In genomic region chr10:94137747-94138146, GRCh38 we compare ENCODE assay signal across 32 cellular contexts.
"Had no signal": no experiment of that assay in that cellular context is flagged by ENCODE, and none has a peak within 500 bp of the region (broad histone marks: within the 10 kb centered on the region; RNA-seq: fewer than 3 reads in every experiment).

No MANE protein-coding gene starts in this region.

- H3K4me3 ChIP-seq: breast epithelium, gastrocnemius medialis, ovary, prostate gland, thyroid gland, upper lobe of right lung had no signal

- H3K9me3 Mint-ChIP-seq: activated naive CD4-positive, alpha-beta T cell treated with anti-CD3 and anti-CD28 coated beads, Interleukin-2, amount 50 U/mL, for 24 hours; activated naive CD8-positive, alpha-beta T cell treated with anti-CD3 and anti-CD28 coated beads, Interleukin-2, amount 50 U/mL, for 24 hours; activated T-helper 1 cell treated with anti-CD3 and anti-CD28 coated beads, Interleukin-12 subunit alpha, Interleukin-12 subunit beta, Interleukin-2, Interleukin-4 antibody, amounts not matched to agents 30 ng/mL and 10 ng/mL and 1 ng/mL, durations not matched to agents 14 hours and 24 hours and 36 hours; nephron progenitor cell; stimulated activated memory B cell treated with anti-CD40 and anti-IgM and Interleukin-4, amounts not matched to agents 10 μg/mL and 1 μg/mL and 100 μg/mL, for 72 hours; stimulated activated naive CD8-positive, alpha-beta T cell treated with anti-CD3 and anti-CD28 coated beads, Interleukin-15, amount 100 ng/mL, for 72 hours had no signal

- H3K4me3 Mint-ChIP-seq: activated naive CD4-positive, alpha-beta T cell treated with anti-CD3 and anti-CD28 coated beads, Interleukin-2, amount 50 U/mL, for 24 hours; activated naive CD8-positive, alpha-beta T cell treated with anti-CD3 and anti-CD28 coated beads, Interleukin-2, amount 50 U/mL, for 24 hours; activated T-helper 1 cell treated with anti-CD3 and anti-CD28 coated beads, Interleukin-12 subunit alpha, Interleukin-12 subunit beta, Interleukin-2, Interleukin-4 antibody, amounts not matched to agents 30 ng/mL and 10 ng/mL and 1 ng/mL, durations not matched to agents 14 hours and 24 hours and 36 hours; naive B cell; nephron progenitor cell; stimulated activated memory B cell treated with anti-CD40 and anti-IgM and Interleukin-4, amounts not matched to agents 10 μg/mL and 1 μg/mL and 100 μg/mL, for 72 hours; stimulated activated naive CD8-positive, alpha-beta T cell treated with anti-CD3 and anti-CD28 coated beads, Interleukin-15, amount 100 ng/mL, for 72 hours had no signal

- H3K36me3 ChIP-seq: breast epithelium, gastrocnemius medialis, neutrophil, ovary, prostate gland, thyroid gland, upper lobe of right lung, WERI-Rb-1 had no signal

- H3K36me3 Mint-ChIP-seq: activated naive CD4-positive, alpha-beta T cell treated with anti-CD3 and anti-CD28 coated beads, Interleukin-2, amount 50 U/mL, for 24 hours; naive B cell; stimulated activated memory B cell treated with anti-CD40 and anti-IgM and Interleukin-4, amounts not matched to agents 10 μg/mL and 1 μg/mL and 100 μg/mL, for 72 hours had no signal

- H3K27ac ChIP-seq: breast epithelium, gastrocnemius medialis, neutrophil, ovary, prostate gland, thyroid gland, upper lobe of right lung, WERI-Rb-1 had no signal

- DNase-seq: activated CD4-positive, alpha-beta T cell treated with anti-CD3 and anti-CD28 coated beads for 48 hours; activated CD4-positive, alpha-beta T cell treated with anti-CD3 and anti-CD28 coated beads, Interleukin-2, amount 50 U/mL, for 48 hours; activated CD8-positive, alpha-beta memory T cell treated with anti-CD3 and anti-CD28 coated beads for 24 hours; activated gamma-delta T cell treated with Interleukin-2 at 50 U/mL for 16 hours; activated naive CD8-positive, alpha-beta T cell treated with anti-CD3 and anti-CD28 coated beads, Interleukin-2, amount 50 U/mL, for 24 hours; central memory CD4-positive, alpha-beta T cell; gastrocnemius medialis; head of caudate nucleus; hippocampal formation; left cardiac atrium; mammary epithelial cell; naive B cell; nephron progenitor cell; ovary; retina; small intestine; stimulated activated CD4-positive, alpha-beta T cell treated with anti-CD3 and anti-CD28 coated beads, Interleukin-1b, Interleukin-23, amount 100 ng/mL, for 48 hours; stimulated activated CD4-positive, alpha-beta T cell treated with anti-CD3 and anti-CD28 coated beads, Interleukin-4, amount 100 ng/mL, for 4 hours; stimulated activated CD8-positive, alpha-beta memory T cell treated with anti-CD3 and anti-CD28 coated beads, Interleukin-4, amount 100 ng/mL, for 48 hours; stimulated activated naive CD8-positive, alpha-beta T cell treated with anti-CD3 and anti-CD28 coated beads, Interleukin-15, amount 100 ng/mL, for 72 hours; thyroid gland; upper lobe of right lung; WERI-Rb-1 had no signal

- H3K27ac Mint-ChIP-seq: activated naive CD4-positive, alpha-beta T cell treated with anti-CD3 and anti-CD28 coated beads, Interleukin-2, amount 50 U/mL, for 24 hours; activated naive CD8-positive, alpha-beta T cell treated with anti-CD3 and anti-CD28 coated beads, Interleukin-2, amount 50 U/mL, for 24 hours; activated T-helper 1 cell treated with anti-CD3 and anti-CD28 coated beads, Interleukin-12 subunit alpha, Interleukin-12 subunit beta, Interleukin-2, Interleukin-4 antibody, amounts not matched to agents 30 ng/mL and 10 ng/mL and 1 ng/mL, durations not matched to agents 14 hours and 24 hours and 36 hours; naive B cell; nephron progenitor cell; stimulated activated memory B cell treated with anti-CD40 and anti-IgM and Interleukin-4, amounts not matched to agents 10 μg/mL and 1 μg/mL and 100 μg/mL, for 72 hours; stimulated activated naive CD8-positive, alpha-beta T cell treated with anti-CD3 and anti-CD28 coated beads, Interleukin-15, amount 100 ng/mL, for 72 hours had no signal

- H3K27me3 ChIP-seq: breast epithelium, gastrocnemius medialis, neutrophil, ovary, thyroid gland, upper lobe of right lung had no signal

- H3K9me3 ChIP-seq: breast epithelium, gastrocnemius medialis, neutrophil, ovary, prostate gland, thyroid gland, upper lobe of right lung had no signal

- ATAC-seq: activated CD4-positive, CD25-positive, alpha-beta regulatory T cell treated with anti-CD3 and anti-CD28 coated beads, Interleukin-2, amount 50 U/mL, for 24 hours; activated naive CD8-positive, alpha-beta T cell treated with anti-CD3 and anti-CD28 coated beads, Interleukin-2, amount 50 U/mL, for 24 hours; esophagus mucosa; sciatic nerve; stimulated activated memory B cell treated with anti-CD40 and anti-IgM and Interleukin-4, amounts not matched to agents 10 μg/mL and 1 μg/mL and 100 μg/mL, for 72 hours; stimulated activated naive CD8-positive, alpha-beta T cell treated with anti-CD3 and anti-CD28 coated beads, Interleukin-15, amount 100 ng/mL, for 72 hours; upper lobe of right lung had no signal

- H3K4me1 ChIP-seq: breast epithelium, prostate gland, upper lobe of right lung had no signal

- H3K4me1 Mint-ChIP-seq: activated naive CD4-positive, alpha-beta T cell treated with anti-CD3 and anti-CD28 coated beads, Interleukin-2, amount 50 U/mL, for 24 hours; activated naive CD8-positive, alpha-beta T cell treated with anti-CD3 and anti-CD28 coated beads, Interleukin-2, amount 50 U/mL, for 24 hours; naive B cell; nephron progenitor cell; stimulated activated memory B cell treated with anti-CD40 and anti-IgM and Interleukin-4, amounts not matched to agents 10 μg/mL and 1 μg/mL and 100 μg/mL, for 72 hours; stimulated activated naive CD8-positive, alpha-beta T cell treated with anti-CD3 and anti-CD28 coated beads, Interleukin-15, amount 100 ng/mL, for 72 hours had no signal

- H3K27me3 Mint-ChIP-seq: activated naive CD8-positive, alpha-beta T cell treated with anti-CD3 and anti-CD28 coated beads, Interleukin-2, amount 50 U/mL, for 24 hours; stimulated activated memory B cell treated with anti-CD40 and anti-IgM and Interleukin-4, amounts not matched to agents 10 μg/mL and 1 μg/mL and 100 μg/mL, for 72 hours; stimulated activated naive CD8-positive, alpha-beta T cell treated with anti-CD3 and anti-CD28 coated beads, Interleukin-15, amount 100 ng/mL, for 72 hours had no signal
